8 cellular contexts compared by ENCODE assay signal in the genomic region with DNA sequence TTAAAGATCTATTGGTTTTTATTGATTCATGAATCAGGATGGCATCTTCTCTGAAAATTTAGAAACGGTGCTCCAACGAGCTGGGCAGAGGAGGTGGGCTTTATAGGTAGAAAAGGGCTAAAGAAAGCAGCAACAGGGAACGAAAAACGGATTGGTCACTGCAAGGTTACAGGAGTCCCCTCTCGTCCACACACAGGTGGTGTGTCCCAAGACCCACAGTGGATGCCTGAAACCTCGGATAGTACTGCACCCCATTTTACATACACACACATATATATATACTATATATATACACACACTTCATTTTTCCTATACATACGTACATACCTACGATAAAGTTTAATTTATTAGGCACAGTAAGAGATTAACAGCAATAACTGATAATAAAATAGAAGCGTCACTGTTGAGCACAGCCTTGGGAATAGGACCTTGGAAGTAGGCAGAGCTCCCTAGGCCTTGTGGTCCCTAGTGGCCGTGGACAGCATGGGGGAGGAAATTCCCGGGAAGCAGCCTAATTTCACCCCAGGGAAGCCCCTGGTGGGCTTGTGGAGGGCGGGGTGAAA. TPM values are rescaled to one million over a fixed set of nuclear protein-coding genes. Genes with fewer than 3 reads are reported as not detected.
DNase-seq lines count a peak whose midpoint lies in the region; ATAC-seq and TF ChIP-seq lines count a peak whose summit lies in the region.

No MANE protein-coding gene starts in this region.

- no peak overlapping the region for H3K4ac ChIP-seq in mesendoderm (ENCODE audit: low read depth, low read length)

- CTCF ChIA-PET in mammary epithelial cell (lab: Charles Lee; ENCODE audit: low non-redundant PET), result interaction anchor here (0.6 kb wide), 1 partner anchor 225 kb away, joined by 3 read pairs; no protein-coding TSS in a partner anchor

- H4K8ac ChIP-seq in mesendoderm (ENCODE audit: low read depth, low read length), result no peak overlapping the region

- H3K36me3 ChIP-seq in mammary epithelial cell (ENCODE audit: insufficient read depth, low read length) (peaks cover 3% of the 10 kb centered on the region), mesendoderm (ENCODE audit: control insufficient read depth, insufficient read depth, low read length) (no peaks in the 10 kb centered on the region), vagina (peaks cover 0 to 8% of the 10 kb centered on the region in 2 donors)

- H3K4me3 ChIP-seq in mammary epithelial cell (replicated peaks in 1 of 3; ENCODE audit: insufficient read depth in 1 of 3, low read depth in 2 of 3, low read length in 3 of 3) (peak overlapping the region in 2 of 3 experiments; percentile 20 to 32), mesendoderm (ENCODE audit: low read length) (no peak overlapping the region), vagina (peak overlapping the region; percentile 82 to 84)

- peak; percentile 7 for ATAC-seq in Right ventricle myocardium superior (ENCODE audit: poor library complexity)
- ATAC-seq in HG03095 (IDR thresholded peaks at IDR 0.05; ENCODE audit: unreplicated experiment), result no peak
- no peak for ATAC-seq in GM21529 (IDR thresholded peaks at IDR 0.05; ENCODE audit: unreplicated experiment)
- no peak for ATAC-seq in GM18907 (IDR thresholded peaks at IDR 0.05; ENCODE audit: unreplicated experiment)

- H2BK5ac ChIP-seq in mesendoderm (ENCODE audit: low read length), result no peak overlapping the region

- H3K27ac ChIP-seq in mammary epithelial cell (ENCODE audit: insufficient read depth, low read depth, low read length) (no peak overlapping the region), mesendoderm (ENCODE audit: low read depth, low read length) (no peak overlapping the region), vagina (peak overlapping the region; percentile 85)

- no peak overlapping the region for H4K5ac ChIP-seq in mesendoderm (ENCODE audit: low read length)

- H3K9ac ChIP-seq in mammary epithelial cell (ENCODE audit: insufficient read depth, low read length) (no peak overlapping the region), mesendoderm (ENCODE audit: low read length) (peak overlapping the region; percentile 63)

- DNase-seq in Right ventricle myocardium superior (no peak), cardiac septum (ENCODE audit: low spot score) (no peak), mammary epithelial cell (no peak), mesendoderm (no peak), vagina (ENCODE audit: extremely low spot score in 2 of 2) (peak in 1 of 2 donors; percentile 52)

- H3K79me1 ChIP-seq in mesendoderm (ENCODE audit: low read length), result peaks cover 3% of the 10 kb centered on the region

- H3K56ac ChIP-seq in mesendoderm (ENCODE audit: low read length), result peak overlapping the region; percentile 11

- H3K79me2 ChIP-seq in mammary epithelial cell (ENCODE audit: insufficient read depth, low read length) (peaks cover 21% of the 10 kb centered on the region), mesendoderm (ENCODE audit: control insufficient read depth, insufficient read depth, low read length) (peaks cover 3% of the 10 kb centered on the region)

- intact Hi-C loops in Right ventricle myocardium superior (cut with DNase I) (no loop called here), cardiac septum (cut with DNase I) (no loop called here), mammary epithelial cell (cut with micrococcal nuclease) (no loop called here), vagina (cut with DNase I) (no loop called here)

- peak overlapping the region; percentile 77 for H3K4me2 ChIP-seq in mammary epithelial cell (ENCODE audit: insufficient read depth, low read depth, low read length)
- H3K4me2 ChIP-seq in mesendoderm (ENCODE audit: low read length), result no peak overlapping the region

- no peaks in the 10 kb centered on the region for H3K27me3 ChIP-seq in mammary epithelial cell (ENCODE audit: insufficient read depth, low read length)
- no peaks in the 10 kb centered on the region for H3K27me3 ChIP-seq in mesendoderm (ENCODE audit: insufficient read depth, low read length, poor library complexity)
- H3K27me3 ChIP-seq in vagina, result no peaks in the 10 kb centered on the region

- TF ChIP-seq POLR2A in vagina (IDR thresholded peaks at IDR 0.05), result no peak

- BruUV-seq in mammary epithelial cell (replicated peaks; lab: Mats Ljungman, UMichigan), result no TSS peak

- H2BK120ac ChIP-seq in mesendoderm (ENCODE audit: low read depth, low read length), result no peak overlapping the region

- TF ChIP-seq CTCF in mammary epithelial cell (conservative IDR thresholded peaks at IDR 0.05 in 1 of 2, IDR thresholded peaks at IDR 0.05 in 1 of 2; ENCODE audit: extremely low read depth in 1 of 2, insufficient read depth in 1 of 2, low read depth in 1 of 2, low read length in 2 of 2) (no peak), vagina (IDR thresholded peaks at IDR 0.05) (no peak)

- H3K4me1 ChIP-seq in mammary epithelial cell (ENCODE audit: insufficient read depth, low read length) (no peaks in the 10 kb centered on the region), mesendoderm (ENCODE audit: control insufficient read depth, low read depth, low read length) (no peaks in the 10 kb centered on the region), vagina (peaks cover 30% of the 10 kb centered on the region)

- peak overlapping the region; percentile 96 for H2AFZ ChIP-seq in mammary epithelial cell (ENCODE audit: low read depth, low read length)

- no peaks in the 10 kb centered on the region for H3K9me3 ChIP-seq in mammary epithelial cell (replicated peaks; ENCODE audit: insufficient read depth, low read length)
- H3K9me3 ChIP-seq in vagina, result no peaks in the 10 kb centered on the region

- in situ Hi-C loops in mammary epithelial cell (cut with MboI; ENCODE audit: low sequenced_read_pairs in 2 of 2), result no loop called here

- dilution Hi-C loops in mammary epithelial cell (cut with HindIII; ENCODE audit: low sequenced_read_pairs), result no loop called here

- H3K23ac ChIP-seq in mesendoderm (ENCODE audit: low read length), result no peak overlapping the region

- 63% methylated on average over 12 of the region's 12 CpGs for WGBS in mammary epithelial cell (ENCODE audit: low coverage, missing lambda C conversion rate)
- WGBS in mesendoderm (ENCODE audit: extremely low coverage, insufficient coverage, low lambda C conversion rate), result 100% methylated on average over 2 of the region's 12 CpGs

- H2AK5ac ChIP-seq in mesendoderm (ENCODE audit: low read length), result no peak overlapping the region

- no peaks in the 10 kb centered on the region for H4K20me1 ChIP-seq in mammary epithelial cell (ENCODE audit: insufficient read depth, low read length)

- peak overlapping the region; percentile 30 for H3K18ac ChIP-seq in mesendoderm (ENCODE audit: low read length)

- no peak overlapping the region for H2BK15ac ChIP-seq in mesendoderm (replicated peaks; ENCODE audit: low read depth)

RNA-seq across cellular contexts. Expression of gene NUB1, which starts 0.7 kb away (rescaled TPM):
- total RNA-seq in Right ventricle myocardium superior, result 30.8 TPM
- total RNA-seq in cardiac septum, result 32.6 TPM
- total RNA-seq in mammary epithelial cell, result 10 to 100 TPM; 29.5 to 41.9 TPM
- polyA plus RNA-seq in mammary epithelial cell, result 20.1 TPM
- polyA minus RNA-seq in mammary epithelial cell, result 19.3 TPM
- 42.7 TPM for polyA plus RNA-seq in mesendoderm (2013, experiment 1 of 2)
- polyA plus RNA-seq in mesendoderm (2013, experiment 2 of 2), result 43.4 TPM
- 46.2 TPM for total RNA-seq in vagina
